ENCODE assay signal across 1 cellular context in genomic region chr7:8261711-8262695, GRCh38.
TF ChIP-seq lines count a peak whose summit lies in the region.

TSS of gene ICA1 (minus strand) at chr7:8262167. CDS start at chr7:8235926, 26,241 bp downstream.

TF ChIP-seq in HepG2, 621 proteins besides CTCF, POLR2A, EP300 and RAD21 (continued from another document and continues in another):
- TF ChIP-seq LRRFIP1 (CRISPR knock-in tag; conservative IDR thresholded peaks at IDR 0.05): no peak
- TF ChIP-seq PRPF4 (IDR thresholded peaks at IDR 0.05; ENCODE audit: low read depth, low read length, poor library complexity, severe bottlenecking): no peak
- no peak for TF ChIP-seq ZBTB37 (CRISPR knock-in tag; IDR thresholded peaks at IDR 0.05)
- TF ChIP-seq HNRNPLL (IDR thresholded peaks at IDR 0.05; ENCODE audit: low read depth, low read length, poor library complexity, severe bottlenecking): peak; percentile 99
- no peak for TF ChIP-seq ISL2 (CRISPR knock-in tag; IDR thresholded peaks at IDR 0.05)
- TF ChIP-seq, protein P1, sequence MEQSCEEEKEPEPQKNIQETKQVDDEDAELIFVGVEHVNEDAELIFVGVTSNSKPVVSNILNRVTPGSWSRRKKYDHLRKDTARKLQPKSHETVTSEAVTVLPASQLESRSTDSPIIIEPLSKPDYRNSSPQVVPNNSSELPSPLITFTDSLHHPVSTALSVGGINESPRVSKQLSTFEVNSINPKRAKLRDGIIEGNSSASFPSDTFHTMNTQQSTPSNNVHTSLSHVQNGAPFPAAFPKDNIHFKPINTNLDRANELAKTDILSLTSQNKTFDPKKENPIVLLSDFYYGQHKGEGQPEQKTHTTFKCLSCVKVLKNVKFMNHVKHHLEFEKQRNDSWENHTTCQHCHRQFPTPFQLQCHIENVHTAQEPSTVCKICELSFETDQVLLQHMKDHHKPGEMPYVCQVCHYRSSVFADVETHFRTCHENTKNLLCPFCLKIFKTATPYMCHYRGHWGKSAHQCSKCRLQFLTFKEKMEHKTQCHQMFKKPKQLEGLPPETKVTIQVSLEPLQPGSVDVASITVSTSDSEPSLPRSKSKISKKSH (CRISPR knock-in tag; IDR thresholded peaks at IDR 0.05; ENCODE audit: borderline replicate concordance): no peak
- TF ChIP-seq LCORL (IDR thresholded peaks at IDR 0.05): no peak
- TF ChIP-seq LCORL (CRISPR knock-in tag; IDR thresholded peaks at IDR 0.05): no peak
- 0 out of 2 replicates have a peak, but pooled peaks have one; percentile 31 for TF ChIP-seq EZH2 (conservative IDR thresholded peaks at IDR 0.05; ENCODE audit: low read depth, low read length)
- no peak for TF ChIP-seq RARA (CRISPR knock-in tag; IDR thresholded peaks at IDR 0.05)
- no peak for TF ChIP-seq ZNF18 (CRISPR knock-in tag; IDR thresholded peaks at IDR 0.05; ENCODE audit: insufficient replicate concordance)
- TF ChIP-seq, protein P2, sequence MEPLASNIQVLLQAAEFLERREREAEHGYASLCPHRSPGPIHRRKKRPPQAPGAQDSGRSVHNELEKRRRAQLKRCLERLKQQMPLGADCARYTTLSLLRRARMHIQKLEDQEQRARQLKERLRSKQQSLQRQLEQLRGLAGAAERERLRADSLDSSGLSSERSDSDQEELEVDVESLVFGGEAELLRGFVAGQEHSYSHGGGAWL (CRISPR knock-in tag; IDR thresholded peaks at IDR 0.05): 0 out of 2 replicates have a peak, but pooled peaks have one; percentile 20
- no peak for TF ChIP-seq ZNF850 (CRISPR knock-in tag; conservative IDR thresholded peaks at IDR 0.05)
- TF ChIP-seq ATF5 (CRISPR knock-in tag; IDR thresholded peaks at IDR 0.05; ENCODE audit: low read depth): no peak
- TF ChIP-seq ZKSCAN5 (CRISPR knock-in tag; IDR thresholded peaks at IDR 0.05): no peak
- TF ChIP-seq NAIF1 (CRISPR knock-in tag; IDR thresholded peaks at IDR 0.05; ENCODE audit: borderline replicate concordance): peak; percentile 89; the same call in 1 of the 2 replicates
- TF ChIP-seq ZNF44 (CRISPR knock-in tag; IDR thresholded peaks at IDR 0.05): no peak
- TF ChIP-seq PHF8 (CRISPR knock-in tag; IDR thresholded peaks at IDR 0.05): no peak
- TF ChIP-seq GRHL1 (CRISPR knock-in tag; conservative IDR thresholded peaks at IDR 0.05): no peak
- TF ChIP-seq RARG (CRISPR knock-in tag; IDR thresholded peaks at IDR 0.05; ENCODE audit: low read depth): no peak
- TF ChIP-seq, protein P3, sequence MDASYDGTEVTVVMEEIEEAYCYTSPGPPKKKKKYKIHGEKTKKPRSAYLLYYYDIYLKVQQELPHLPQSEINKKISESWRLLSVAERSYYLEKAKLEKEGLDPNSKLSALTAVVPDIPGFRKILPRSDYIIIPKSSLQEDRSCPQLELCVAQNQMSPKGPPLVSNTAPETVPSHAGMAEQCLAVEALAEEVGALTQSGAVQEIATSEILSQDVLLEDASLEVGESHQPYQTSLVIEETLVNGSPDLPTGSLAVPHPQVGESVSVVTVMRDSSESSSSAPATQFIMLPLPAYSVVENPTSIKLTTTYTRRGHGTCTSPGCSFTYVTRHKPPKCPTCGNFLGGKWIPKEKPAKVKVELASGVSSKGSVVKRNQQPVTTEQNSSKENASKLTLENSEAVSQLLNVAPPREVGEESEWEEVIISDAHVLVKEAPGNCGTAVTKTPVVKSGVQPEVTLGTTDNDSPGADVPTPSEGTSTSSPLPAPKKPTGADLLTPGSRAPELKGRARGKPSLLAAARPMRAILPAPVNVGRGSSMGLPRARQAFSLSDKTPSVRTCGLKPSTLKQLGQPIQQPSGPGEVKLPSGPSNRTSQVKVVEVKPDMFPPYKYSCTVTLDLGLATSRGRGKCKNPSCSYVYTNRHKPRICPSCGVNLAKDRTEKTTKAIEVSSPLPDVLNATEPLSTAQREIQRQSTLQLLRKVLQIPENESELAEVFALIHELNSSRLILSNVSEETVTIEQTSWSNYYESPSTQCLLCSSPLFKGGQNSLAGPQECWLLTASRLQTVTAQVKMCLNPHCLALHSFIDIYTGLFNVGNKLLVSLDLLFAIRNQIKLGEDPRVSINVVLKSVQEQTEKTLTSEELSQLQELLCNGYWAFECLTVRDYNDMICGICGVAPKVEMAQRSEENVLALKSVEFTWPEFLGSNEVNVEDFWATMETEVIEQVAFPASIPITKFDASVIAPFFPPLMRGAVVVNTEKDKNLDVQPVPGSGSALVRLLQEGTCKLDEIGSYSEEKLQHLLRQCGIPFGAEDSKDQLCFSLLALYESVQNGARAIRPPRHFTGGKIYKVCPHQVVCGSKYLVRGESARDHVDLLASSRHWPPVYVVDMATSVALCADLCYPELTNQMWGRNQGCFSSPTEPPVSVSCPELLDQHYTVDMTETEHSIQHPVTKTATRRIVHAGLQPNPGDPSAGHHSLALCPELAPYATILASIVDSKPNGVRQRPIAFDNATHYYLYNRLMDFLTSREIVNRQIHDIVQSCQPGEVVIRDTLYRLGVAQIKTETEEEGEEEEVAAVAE (CRISPR knock-in tag; IDR thresholded peaks at IDR 0.05; ENCODE audit: borderline replicate concordance): no peak
- TF ChIP-seq ZNF572 (CRISPR knock-in tag; IDR thresholded peaks at IDR 0.05): no peak
- peak; percentile 65 for TF ChIP-seq ZNF574 (CRISPR knock-in tag; IDR thresholded peaks at IDR 0.05)
- no peak for TF ChIP-seq NFKBIZ (CRISPR knock-in tag; IDR thresholded peaks at IDR 0.05)
- TF ChIP-seq, protein P4, sequence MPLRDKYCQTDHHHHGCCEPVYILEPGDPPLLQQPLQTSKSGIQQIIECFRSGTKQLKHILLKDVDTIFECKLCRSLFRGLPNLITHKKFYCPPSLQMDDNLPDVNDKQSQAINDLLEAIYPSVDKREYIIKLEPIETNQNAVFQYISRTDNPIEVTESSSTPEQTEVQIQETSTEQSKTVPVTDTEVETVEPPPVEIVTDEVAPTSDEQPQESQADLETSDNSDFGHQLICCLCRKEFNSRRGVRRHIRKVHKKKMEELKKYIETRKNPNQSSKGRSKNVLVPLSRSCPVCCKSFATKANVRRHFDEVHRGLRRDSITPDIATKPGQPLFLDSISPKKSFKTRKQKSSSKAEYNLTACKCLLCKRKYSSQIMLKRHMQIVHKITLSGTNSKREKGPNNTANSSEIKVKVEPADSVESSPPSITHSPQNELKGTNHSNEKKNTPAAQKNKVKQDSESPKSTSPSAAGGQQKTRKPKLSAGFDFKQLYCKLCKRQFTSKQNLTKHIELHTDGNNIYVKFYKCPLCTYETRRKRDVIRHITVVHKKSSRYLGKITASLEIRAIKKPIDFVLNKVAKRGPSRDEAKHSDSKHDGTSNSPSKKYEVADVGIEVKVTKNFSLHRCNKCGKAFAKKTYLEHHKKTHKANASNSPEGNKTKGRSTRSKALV (CRISPR knock-in tag; IDR thresholded peaks at IDR 0.05): peak; percentile 85
- no peak for TF ChIP-seq POGK (CRISPR knock-in tag; conservative IDR thresholded peaks at IDR 0.05)
- no peak for TF ChIP-seq ZBTB7A (CRISPR knock-in tag; IDR thresholded peaks at IDR 0.05)
- TF ChIP-seq, protein P5, sequence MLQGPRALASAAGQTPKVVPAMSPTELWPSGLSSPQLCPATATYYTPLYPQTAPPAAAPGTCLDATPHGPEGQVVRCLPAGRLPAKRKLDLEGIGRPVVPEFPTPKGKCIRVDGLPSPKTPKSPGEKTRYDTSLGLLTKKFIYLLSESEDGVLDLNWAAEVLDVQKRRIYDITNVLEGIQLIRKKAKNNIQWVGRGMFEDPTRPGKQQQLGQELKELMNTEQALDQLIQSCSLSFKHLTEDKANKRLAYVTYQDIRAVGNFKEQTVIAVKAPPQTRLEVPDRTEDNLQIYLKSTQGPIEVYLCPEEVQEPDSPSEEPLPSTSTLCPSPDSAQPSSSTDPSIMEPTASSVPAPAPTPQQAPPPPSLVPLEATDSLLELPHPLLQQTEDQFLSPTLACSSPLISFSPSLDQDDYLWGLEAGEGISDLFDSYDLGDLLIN (CRISPR knock-in tag; IDR thresholded peaks at IDR 0.05; ENCODE audit: borderline replicate concordance): no peak
